13 cellular contexts compared by ENCODE assay signal in the genomic region with DNA sequence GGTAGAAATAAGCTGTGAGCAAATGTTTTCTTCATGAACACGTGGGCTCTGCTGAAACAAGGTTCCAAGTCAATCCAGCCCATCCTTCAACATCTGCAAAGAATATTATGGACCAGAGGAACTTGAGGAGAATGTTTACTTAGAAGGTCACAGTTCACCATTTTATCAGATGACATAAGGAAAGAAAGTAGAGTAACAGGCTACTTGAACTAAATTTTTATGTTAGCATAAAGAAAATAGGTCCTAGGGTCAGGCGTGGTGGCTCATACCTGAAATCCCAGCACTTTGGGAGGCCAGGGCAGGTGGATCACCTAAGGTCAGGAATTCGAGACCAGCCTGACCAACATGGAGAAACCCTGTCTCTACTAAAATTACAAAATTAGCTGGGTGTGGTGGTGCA. TPM values are rescaled to one million over a fixed set of nuclear protein-coding genes. Genes with fewer than 3 reads are reported as not detected.
"Had no signal": no experiment of that assay in that cellular context is flagged by ENCODE, and none has a peak within 500 bp of the region (broad histone marks: within the 10 kb centered on the region; RNA-seq: fewer than 3 reads in every experiment).

No MANE protein-coding gene starts in this region.

RNA-seq across cellular contexts. Expression of gene ERVV-1, which starts 30.6 kb away (rescaled TPM):
- total RNA-seq: activated CD4-positive, alpha-beta memory T cell treated with anti-CD3 and anti-CD28 coated beads for 36 hours; activated CD4-positive, alpha-beta memory T cell treated with anti-CD3 and anti-CD28 coated beads, Interleukin-2, amount 10 ng/mL, durations not matched to agents 7 days and 5 days; activated CD4-positive, alpha-beta T cell treated with anti-CD3 and anti-CD28 coated beads, Interleukin-2, amount 10 ng/mL, durations not matched to agents 24 days and 14 days; activated CD4-positive, alpha-beta T cell treated with anti-CD3 and anti-CD28 coated beads, Interleukin-2, amount 10 ng/mL, durations not matched to agents 7 days and 5 days; activated CD8-positive, alpha-beta memory T cell treated with anti-CD3 and anti-CD28 coated beads for 36 hours; activated CD8-positive, alpha-beta memory T cell treated with anti-CD3 and anti-CD28 coated beads, Interleukin-2, amount 10 ng/mL, durations not matched to agents 7 days and 5 days; activated CD8-positive, alpha-beta T cell treated with anti-CD3 and anti-CD28 coated beads for 36 hours; activated CD8-positive, alpha-beta T cell treated with anti-CD3 and anti-CD28 coated beads, Interleukin-2, amount 10 ng/mL, durations not matched to agents 7 days and 5 days; T-cell; T-helper 1 cell treated with Interleukin-12 subunit alpha and Interleukin-12 subunit beta and Interleukin-4 antibody, amounts not matched to agents 30 ng/mL and 1 ng/mL, for 36 hours; T-helper 17 cell; T-helper 2 cell treated with Interferon-gamma antibody and Interleukin-4, amounts not matched to agents 100 ng/mL and 5 ng/mL, for 36 hours; WTC11 had no signal
